Comparison of ENCODE assay signal across 18 cellular contexts in genomic region chr11:102472127-102472526, GRCh38. TPM values are rescaled to one million over a fixed set of nuclear protein-coding genes. Genes with fewer than 3 reads are reported as not detected.
DNase-seq lines count a peak whose midpoint lies in the region; ATAC-seq and TF ChIP-seq lines count a peak whose summit lies in the region.
"Had no signal": no experiment of that assay in that cellular context is flagged by ENCODE, and none has a peak within 500 bp of the region (broad histone marks: within the 10 kb centered on the region; RNA-seq: fewer than 3 reads in every experiment).

No MANE protein-coding gene starts in this region.

- ATAC-seq in activated naive CD8-positive, alpha-beta T cell treated with anti-CD3 and anti-CD28 coated beads, Interleukin-2, amount 10 ng/mL, durations not matched to agents 7 days and 5 days (ENCODE audit: low read depth) = no peak
- ATAC-seq in T-helper 17 cell (no peak), naive B cell (ENCODE audit: low read depth in 2 of 2) (no peak), HG03565 (IDR thresholded peaks at IDR 0.05; ENCODE audit: unreplicated experiment) (no peak)
- ATAC-seq: A549, GM23338 had no signal

- POLR2A ChIA-PET in activated naive CD8-positive, alpha-beta T cell treated with anti-CD3 and anti-CD28 coated beads, Interleukin-2, amount 10 ng/mL, durations not matched to agents 7 days and 5 days (lab: Charles Lee) = interaction anchor here (1.5 kb wide), 1 partner anchor 14 kb away, joined by 3 read pairs; no protein-coding TSS in a partner anchor

- no peak for DNase-seq in activated naive CD8-positive, alpha-beta T cell treated with anti-CD3 and anti-CD28 coated beads, Interleukin-2, amount 10 ng/mL, durations not matched to agents 7 days and 5 days
- DNase-seq in activated naive CD8-positive, alpha-beta T cell treated with anti-CD3 and anti-CD28 coated beads for 36 hours = no peak
- DNase-seq in T-helper 17 cell (no peak), naive B cell (no peak), prostate gland (ENCODE audit: low spot score) (no peak), NCI-H1930 (lab: John Stamatoyannopoulos, UW) (no peak)
- DNase-seq: AML-193; Calu3; CD4-positive, alpha-beta memory T cell; DMS79 treated with DMSO at 0.1 percent for 48 hours; GF-D8; HCEC 1CT had no signal

- WGBS in prostate gland = 98% methylated on average over 4 of the region's 4 CpGs

- no peak for TF ChIP-seq POLR2A in prostate gland (IDR thresholded peaks at IDR 0.05)

- H3K4me3 Mint-ChIP-seq in activated naive CD8-positive, alpha-beta T cell treated with anti-CD3 and anti-CD28 coated beads, Interleukin-2, amount 10 ng/mL, durations not matched to agents 7 days and 5 days = no peak overlapping the region
- H3K4me3 Mint-ChIP-seq in activated naive CD8-positive, alpha-beta T cell treated with anti-CD3 and anti-CD28 coated beads for 36 hours = no peak overlapping the region
- no peak overlapping the region for H3K4me3 Mint-ChIP-seq in T-helper 17 cell
- H3K4me3 Mint-ChIP-seq in naive B cell = peak overlapping the region in 1 of 8 donors; percentile 26
- H3K4me3 Mint-ChIP-seq: CD14-positive monocyte, GM23338 had no signal

- no peak overlapping the region for H3K4me3 ChIP-seq in prostate gland
- H3K4me3 ChIP-seq: A549, BLaER1, GM23338 had no signal

- no peaks in the 10 kb centered on the region for H3K36me3 ChIP-seq in prostate gland
- H3K36me3 ChIP-seq: BLaER1 had no signal

- no peaks in the 10 kb centered on the region for H3K27me3 ChIP-seq in prostate gland (replicated peaks; ENCODE audit: insufficient read depth)
- H3K27me3 ChIP-seq: BLaER1 had no signal

- intact Hi-C loops in prostate gland (cut with DNase I) = no loop called here

- H3K27ac Mint-ChIP-seq in activated naive CD8-positive, alpha-beta T cell treated with anti-CD3 and anti-CD28 coated beads, Interleukin-2, amount 10 ng/mL, durations not matched to agents 7 days and 5 days = peak overlapping the region; percentile 35
- no peak overlapping the region for H3K27ac Mint-ChIP-seq in activated naive CD8-positive, alpha-beta T cell treated with anti-CD3 and anti-CD28 coated beads for 36 hours
- H3K27ac Mint-ChIP-seq in T-helper 17 cell (peak overlapping the region; percentile 60), naive B cell (peak overlapping the region in 4 of 6 donors; percentile 9 to 89 (median 38))
- H3K27ac Mint-ChIP-seq: GM23338 had no signal

- no peaks in the 10 kb centered on the region for H3K9me3 ChIP-seq in T-helper 17 cell (ENCODE audit: control insufficient read depth, low read length, poor library complexity, severe bottlenecking)
- H3K9me3 ChIP-seq in prostate gland = no peaks in the 10 kb centered on the region
- H3K9me3 ChIP-seq: A549, BLaER1 had no signal

- no peak overlapping the region for H3K27ac ChIP-seq in prostate gland
- H3K27ac ChIP-seq: 22Rv1, A549, BLaER1 had no signal

- peaks cover 5% of the 10 kb centered on the region for H3K4me1 ChIP-seq in prostate gland (replicated peaks)

- peaks cover 2% of the 10 kb centered on the region for H3K9me3 Mint-ChIP-seq in activated naive CD8-positive, alpha-beta T cell treated with anti-CD3 and anti-CD28 coated beads, Interleukin-2, amount 10 ng/mL, durations not matched to agents 7 days and 5 days
- no peaks in the 10 kb centered on the region for H3K9me3 Mint-ChIP-seq in activated naive CD8-positive, alpha-beta T cell treated with anti-CD3 and anti-CD28 coated beads for 36 hours
- no peaks in the 10 kb centered on the region for H3K9me3 Mint-ChIP-seq in naive B cell
- H3K9me3 Mint-ChIP-seq: CD14-positive monocyte; CD4-positive, alpha-beta memory T cell; GM23338 had no signal

- no peaks in the 10 kb centered on the region for H3K27me3 Mint-ChIP-seq in activated naive CD8-positive, alpha-beta T cell treated with anti-CD3 and anti-CD28 coated beads, Interleukin-2, amount 10 ng/mL, durations not matched to agents 7 days and 5 days
- H3K27me3 Mint-ChIP-seq in activated naive CD8-positive, alpha-beta T cell treated with anti-CD3 and anti-CD28 coated beads for 36 hours = no peaks in the 10 kb centered on the region
- H3K27me3 Mint-ChIP-seq in T-helper 17 cell (no peaks in the 10 kb centered on the region), naive B cell (no peaks in the 10 kb centered on the region)
- H3K27me3 Mint-ChIP-seq: CD4-positive, alpha-beta memory T cell had no signal

- no peak for TF ChIP-seq CTCF in prostate gland (IDR thresholded peaks at IDR 0.05)

- peaks cover 12% of the 10 kb centered on the region for H3K36me3 Mint-ChIP-seq in activated naive CD8-positive, alpha-beta T cell treated with anti-CD3 and anti-CD28 coated beads, Interleukin-2, amount 10 ng/mL, durations not matched to agents 7 days and 5 days
- peaks cover 5% of the 10 kb centered on the region for H3K36me3 Mint-ChIP-seq in activated naive CD8-positive, alpha-beta T cell treated with anti-CD3 and anti-CD28 coated beads for 36 hours
- H3K36me3 Mint-ChIP-seq in T-helper 17 cell (ENCODE audit: low read depth) (no peaks in the 10 kb centered on the region), naive B cell (no peaks in the 10 kb centered on the region)
- H3K36me3 Mint-ChIP-seq: CD14-positive monocyte; CD4-positive, alpha-beta memory T cell had no signal

- H3K4me1 Mint-ChIP-seq in activated naive CD8-positive, alpha-beta T cell treated with anti-CD3 and anti-CD28 coated beads, Interleukin-2, amount 10 ng/mL, durations not matched to agents 7 days and 5 days = peaks cover 74% of the 10 kb centered on the region
- peaks cover 89% of the 10 kb centered on the region for H3K4me1 Mint-ChIP-seq in activated naive CD8-positive, alpha-beta T cell treated with anti-CD3 and anti-CD28 coated beads for 36 hours
- peaks cover 56% of the 10 kb centered on the region for H3K4me1 Mint-ChIP-seq in T-helper 17 cell
- H3K4me1 Mint-ChIP-seq in naive B cell = peaks cover 31 to 60% (median 51%) of the 10 kb centered on the region in 3 donors

RNA-seq across cellular contexts. Expression of gene TMEM123, which starts 19.6 kb away (rescaled TPM):
- total RNA-seq in activated naive CD8-positive, alpha-beta T cell treated with anti-CD3 and anti-CD28 coated beads, Interleukin-2, amount 10 ng/mL, durations not matched to agents 7 days and 5 days = 100 to 1,000 TPM; 490 to 493 TPM
- 100 to 1,000 TPM; 299 to 310 TPM for total RNA-seq in activated naive CD8-positive, alpha-beta T cell treated with anti-CD3 and anti-CD28 coated beads for 36 hours
- total RNA-seq in T-helper 17 cell = 100 to 1,000 TPM; 372 to 400 TPM
- 100 to 1,000 TPM; 429 to 518 (median 477) TPM for polyA plus RNA-seq in naive B cell (ENCODE audit: low read depth in 6 of 6)
- total RNA-seq in prostate gland = 100 to 1,000 TPM; 205 to 227 TPM

RNA-seq across cellular contexts. Expression of gene MMP7, which starts 58.4 kb away (rescaled TPM):
- total RNA-seq in activated naive CD8-positive, alpha-beta T cell treated with anti-CD3 and anti-CD28 coated beads, Interleukin-2, amount 10 ng/mL, durations not matched to agents 7 days and 5 days = not detected
- not detected for total RNA-seq in activated naive CD8-positive, alpha-beta T cell treated with anti-CD3 and anti-CD28 coated beads for 36 hours
- total RNA-seq in T-helper 17 cell (not detected), prostate gland (100 to 1,000 TPM; 115 to 171 TPM)
- under 1 TPM in 2 of 6 donors, not detected in 4; 0.32 to 0.36 TPM for polyA plus RNA-seq in naive B cell (ENCODE audit: low read depth in 6 of 6)
- total RNA-seq: CD4-positive, alpha-beta memory T cell; GM23338 had no signal
- polyA plus RNA-seq: CD14-positive monocyte; CD4-positive, alpha-beta memory T cell; GM23338 had no signal

Comparison
In these comparisons a context has a peak if more than half of its experiments do, and no peak if none do; other contexts are left out.
1. RNA of gene MMP7, which starts 58.4 kb away (total RNA-seq): 115 to 171 TPM in prostate gland; not detected in activated naive CD8-positive, alpha-beta T cell treated with anti-CD3 and anti-CD28 coated beads, Interleukin-2, amount 10 ng/mL, durations not matched to agents 7 days and 5 days, not detected in activated naive CD8-positive, alpha-beta T cell treated with anti-CD3 and anti-CD28 coated beads for 36 hours and not detected in T-helper 17 cell; every median in the first group is over 10 times any median in the second.